In the genomic region with DNA sequence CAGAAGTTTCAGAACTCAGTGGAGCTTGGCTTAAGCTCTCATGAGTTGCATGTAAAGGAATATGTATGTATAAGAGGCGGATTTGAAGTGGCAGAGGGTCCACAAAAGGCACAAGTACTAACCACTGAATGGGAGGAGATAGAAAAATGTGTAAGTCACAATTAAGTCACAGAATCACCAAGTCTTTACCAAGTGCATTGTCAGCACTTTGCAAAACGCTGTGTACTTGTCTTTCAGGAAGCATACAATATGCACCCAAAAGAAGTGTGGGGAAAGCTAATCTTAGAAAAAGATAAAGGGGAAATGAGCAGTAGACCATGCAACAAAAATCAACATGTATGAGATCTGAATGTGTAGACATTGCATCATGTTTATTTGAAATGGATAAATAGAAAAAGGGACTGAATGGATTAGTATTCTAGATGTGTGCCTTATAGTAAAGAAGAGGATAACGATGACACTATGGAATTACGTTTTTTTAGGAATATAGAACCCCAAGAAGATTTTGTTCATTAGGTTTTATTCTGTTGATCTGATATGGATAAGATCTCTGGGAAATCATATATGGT, we compare ENCODE assay signal across 14 cellular contexts. TPM values are rescaled to one million over a fixed set of nuclear protein-coding genes. Genes with fewer than 3 reads are reported as not detected.
A peak's percentile ranks its signal among the peaks of the same experiment; 100 is the strongest.
DNase-seq lines count a peak whose midpoint lies in the region; ATAC-seq, FAIRE-seq and TF ChIP-seq lines count a peak whose summit lies in the region.
"Had no signal": no experiment of that assay in that cellular context is flagged by ENCODE, and none has a peak within 500 bp of the region (broad histone marks: within the 10 kb centered on the region; RNA-seq: fewer than 3 reads in every experiment).

No MANE protein-coding gene starts in this region.

- no peak overlapping the region for H2AK9ac ChIP-seq in IMR-90 (replicated peaks; ENCODE audit: low read depth, low read length, poor library complexity)

- peak overlapping the region; percentile 85 for H4K91ac ChIP-seq in IMR-90 (ENCODE audit: insufficient read depth, low read depth, low read length)
- H4K91ac ChIP-seq in mesenchymal stem cell (ENCODE audit: low read length) = no peak overlapping the region

- H3K79me2 ChIP-seq in ACC112 (ENCODE audit: control insufficient read depth, insufficient read depth, low read length, unreplicated experiment) (peaks cover 9% of the 10 kb centered on the region), GM23338 (replicated peaks; ENCODE audit: insufficient read depth) (no peaks in the 10 kb centered on the region)

- no peak for TF ChIP-seq POLR2A in IMR-90 (IDR thresholded peaks at IDR 0.05; ENCODE audit: low read depth, low read length)
- TF ChIP-seq POLR2A in adrenal gland (IDR thresholded peaks at IDR 0.05) = no peak

- no peaks in the 10 kb centered on the region for H4K20me1 ChIP-seq in IMR-90 (ENCODE audit: insufficient read depth, low read length)
- H4K20me1 ChIP-seq in GM23338 (replicated peaks; ENCODE audit: insufficient read depth) = 0 out of 2 replicates have a peak, but pooled peaks cover 3% of the 10 kb centered on the region

- peaks cover 24% of the 10 kb centered on the region for H3K36me3 ChIP-seq in ACC112 (ENCODE audit: insufficient read depth, low read length)
- H3K36me3 ChIP-seq in IMR-90 (ENCODE audit: control insufficient read depth, insufficient read depth, low read length) = peaks cover 9% of the 10 kb centered on the region
- H3K36me3 ChIP-seq in adrenal gland (replicated peaks in 1 of 2) = peaks cover 0 to 27% of the 10 kb centered on the region in 2 donors
- H3K36me3 ChIP-seq in mesenchymal stem cell (ENCODE audit: control insufficient read depth in 1 of 2, insufficient read depth in 2 of 2, low read depth in 1 of 2, low read length in 2 of 2) = peaks cover 13 to 49% of the 10 kb centered on the region in 2 experiments
- H3K36me3 ChIP-seq in GM23338 (ENCODE audit: insufficient read depth) = peaks cover 15% of the 10 kb centered on the region; the same call in 1 of the 2 replicates
- H3K36me3 ChIP-seq in pancreas = peaks cover 0 to 12% (median 0%) of the 10 kb centered on the region in 3 donors

- peak overlapping the region; percentile 16; the same call in 1 of the 2 replicates for H3K4me2 ChIP-seq in IMR-90 (ENCODE audit: low read depth, low read length)
- H3K4me2 ChIP-seq in mesenchymal stem cell (ENCODE audit: low read length, poor library complexity, severe bottlenecking) = no peak overlapping the region
- no peak overlapping the region for H3K4me2 ChIP-seq in GM23338

- H3K4me3 ChIP-seq in ACC112 (ENCODE audit: low read depth, low read length) = peak overlapping the region; percentile 60; the same call in 1 of the 2 replicates
- no peak overlapping the region for H3K4me3 ChIP-seq in IMR-90 (ENCODE audit: insufficient read depth, low read depth, low read length)
- no peak overlapping the region for H3K4me3 ChIP-seq in adrenal gland
- H3K4me3 ChIP-seq in mesenchymal stem cell (ENCODE audit: insufficient read depth in 1 of 2, low read depth in 1 of 2, low read length in 2 of 2) = peak overlapping the region in 1 of 2 experiments; percentile 10
- no peak overlapping the region for H3K4me3 ChIP-seq in GM23338
- H3K4me3 ChIP-seq in pancreas = no peak overlapping the region
- H3K4me3 ChIP-seq: body of pancreas had no signal

- H2AK5ac ChIP-seq in IMR-90 (ENCODE audit: low read depth, low read length) (peak overlapping the region; percentile 59; the same call in 1 of the 2 replicates), mesenchymal stem cell (ENCODE audit: low read length, severe bottlenecking) (peak overlapping the region; percentile 92)

- peak overlapping the region; percentile 84 for H2BK15ac ChIP-seq in IMR-90 (ENCODE audit: low read depth, low read length)
- H2BK15ac ChIP-seq in mesenchymal stem cell (ENCODE audit: low read depth, poor library complexity, severe bottlenecking) = no peak overlapping the region

- H3K27ac Mint-ChIP-seq in GM23338 = no peak overlapping the region

- CTCF ChIA-PET in IMR-90 (lab: Yijun Ruan, JAX) = interaction anchor here (0.7 to 1.7 kb wide), 4 partner anchors 14 to 103 kb away, joined by 3 to 5 read pairs (median 4); a partner anchor contains a TSS

- peak overlapping the region; percentile 92 for H2BK20ac ChIP-seq in IMR-90 (ENCODE audit: low read depth, low read length)

- H3K9ac ChIP-seq in IMR-90 (ENCODE audit: low read depth, low read length) = no peak overlapping the region
- peak overlapping the region; percentile 71 for H3K9ac ChIP-seq in mesenchymal stem cell (ENCODE audit: low read length)

- BruUV-seq in IMR-90 (replicated peaks; lab: Mats Ljungman, UMichigan) = no TSS peak

- H2BK5ac ChIP-seq in IMR-90 (ENCODE audit: low read depth, low read length, poor library complexity, severe bottlenecking) = peak overlapping the region; percentile 97
- peak overlapping the region; percentile 59 for H2BK5ac ChIP-seq in mesenchymal stem cell (ENCODE audit: low read depth, low read length, poor library complexity, severe bottlenecking)

- H4K5ac ChIP-seq in IMR-90 (ENCODE audit: low read depth, low read length) = peak overlapping the region; percentile 88; the same call in 1 of the 2 replicates

- peak overlapping the region; percentile 84 for H2BK120ac ChIP-seq in IMR-90 (ENCODE audit: low read depth, low read length)
- no peak overlapping the region for H2BK120ac ChIP-seq in mesenchymal stem cell (ENCODE audit: low read depth, low read length)

- ATAC-seq in IMR-90 (ENCODE audit: low read depth) = no peak
- ATAC-seq in GM23338 = no peak
- no peak for ATAC-seq in pancreas
- ATAC-seq: body of pancreas, natural killer cell had no signal

- H3K23ac ChIP-seq in IMR-90 (ENCODE audit: low read depth, low read length) = peak overlapping the region; percentile 86; the same call in 1 of the 2 replicates
- H3K23ac ChIP-seq in mesenchymal stem cell (ENCODE audit: low read length in 2 of 2) = no peak overlapping the region

- H2BK12ac ChIP-seq in mesenchymal stem cell (ENCODE audit: low read length in 2 of 2) = no peak overlapping the region

- FAIRE-seq in pancreas (lab: Jason Lieb, UNC) = no peak

- no peaks in the 10 kb centered on the region for H3F3A ChIP-seq in GM23338 (replicated peaks; ENCODE audit: low read depth)

- no peaks in the 10 kb centered on the region for H3K9me2 ChIP-seq in GM23338 (ENCODE audit: insufficient read depth)

- H3K9me3 ChIP-seq in IMR-90 (ENCODE audit: control insufficient read depth, insufficient read depth, low read length) (no peaks in the 10 kb centered on the region), adrenal gland (replicated peaks in 1 of 3) (no peaks in the 10 kb centered on the region), mesenchymal stem cell (ENCODE audit: control insufficient read depth, low read length) (no peaks in the 10 kb centered on the region), pancreas (no peaks in the 10 kb centered on the region)
- H3K9me3 ChIP-seq: body of pancreas had no signal

- TF ChIP-seq CTCF in IMR-90 (conservative IDR thresholded peaks at IDR 0.05; ENCODE audit: low read depth, low read length) (no peak), adrenal gland (IDR thresholded peaks at IDR 0.05) (no peak), GM23338 (conservative IDR thresholded peaks at IDR 0.05; ENCODE audit: low read depth in 2 of 2) (no peak), GM13976 (IDR thresholded peaks at IDR 0.05; ENCODE audit: borderline replicate concordance, control extremely low read depth, extremely low read depth, insufficient read depth, missing control alignments) (no peak), pancreas (IDR thresholded peaks at IDR 0.05) (no peak)

- H3K79me1 ChIP-seq in IMR-90 (ENCODE audit: low read depth in 1 of 2, low read length in 2 of 2) (peaks cover 20 to 53% of the 10 kb centered on the region in 2 experiments), mesenchymal stem cell (replicated peaks; ENCODE audit: low read length, poor library complexity, severe bottlenecking) (peaks cover 10% of the 10 kb centered on the region)

- no CpG with 5 or more reads among the region's 4 CpGs for WGBS in IMR-90 (ENCODE audit: extremely low coverage in 2 of 2, insufficient read length in 1 of 2), 2 experiments
- WGBS in adrenal gland, 4 donors = 75 to 80% (median 78%) methylated on average over 4 of the region's 4 CpGs
- WGBS in mesenchymal stem cell = 84% methylated on average over 3 of the region's 4 CpGs
- WGBS in pancreas, 2 donors = 74 to 83% methylated on average over 4 of the region's 4 CpGs

- dilution Hi-C loops in IMR-90 (cut with HindIII; ENCODE audit: low sequenced_read_pairs, unreplicated experiment) = no loop called here

- peak overlapping the region; percentile 61; the same call in 1 of the 2 replicates for H3K56ac ChIP-seq in IMR-90 (ENCODE audit: extremely low read depth, insufficient read depth, low read length)

- TF ChIP-seq RAD21 in IMR-90 (IDR thresholded peaks at IDR 0.05; ENCODE audit: low read length) = no peak

- H3K27ac ChIP-seq in ACC112 (ENCODE audit: low read depth, low read length) (peak overlapping the region; percentile 98), IMR-90 (ENCODE audit: insufficient read depth, low read length) (peak overlapping the region; percentile 40), adrenal gland (peak overlapping the region; percentile 34 to 67 (median 58)), mesenchymal stem cell (ENCODE audit: low read length, poor library complexity, severe bottlenecking) (peak overlapping the region; percentile 88), GM23338 (ENCODE audit: low read depth) (no peak overlapping the region), pancreas (no peak overlapping the region)

- H3K27me3 ChIP-seq in ACC112 (ENCODE audit: insufficient read depth, low read length) (no peaks in the 10 kb centered on the region), IMR-90 (ENCODE audit: control insufficient read depth, insufficient read depth, low read length) (no peaks in the 10 kb centered on the region), adrenal gland (no peaks in the 10 kb centered on the region), mesenchymal stem cell (ENCODE audit: control insufficient read depth in 1 of 2, insufficient read depth in 1 of 2, low read length in 2 of 2) (no peaks in the 10 kb centered on the region), GM23338 (ENCODE audit: insufficient read depth) (no peaks in the 10 kb centered on the region), pancreas (no peaks in the 10 kb centered on the region)
- H3K27me3 ChIP-seq: body of pancreas had no signal

- H4K8ac ChIP-seq in IMR-90 (ENCODE audit: low read depth in 2 of 2, low read length in 2 of 2) (peak overlapping the region; percentile 57 to 93; a peak in 3 of 4 replicates), mesenchymal stem cell (ENCODE audit: low read length) (no peak overlapping the region)

- POLR2A ChIA-PET in IMR-90 (lab: Charles Lee; ENCODE audit: unreplicated experiment) = interaction anchor here (0.6 kb wide), 1 partner anchor 44 kb away, joined by 3 read pairs; no protein-coding TSS in a partner anchor

- no peaks in the 10 kb centered on the region for H3K27me3 Mint-ChIP-seq in GM23338 (ENCODE audit: insufficient read depth, low read depth, poor library complexity)
- H3K27me3 Mint-ChIP-seq: CD4-positive, alpha-beta memory T cell had no signal

- peaks cover 10% of the 10 kb centered on the region; the same call in 2 of the 3 replicates for H3K4me1 Mint-ChIP-seq in GM23338

- no peak overlapping the region for H2AFZ ChIP-seq in ACC112 (ENCODE audit: low read length, unreplicated experiment)
- H2AFZ ChIP-seq in IMR-90 (replicated peaks; ENCODE audit: low read length, poor library complexity) = no peak overlapping the region
- H2AFZ ChIP-seq in mesenchymal stem cell (ENCODE audit: low read depth, low read length) = no peak overlapping the region
- no peak overlapping the region for H2AFZ ChIP-seq in GM23338

- peak overlapping the region; percentile 92 for H3K14ac ChIP-seq in IMR-90 (replicated peaks; ENCODE audit: low read depth, low read length)
- no peak overlapping the region for H3K14ac ChIP-seq in mesenchymal stem cell (ENCODE audit: low read length in 2 of 2)

- H3K4me1 ChIP-seq in ACC112 (ENCODE audit: control insufficient read depth, insufficient read depth, low read length, unreplicated experiment) (peaks cover 52% of the 10 kb centered on the region), IMR-90 (ENCODE audit: control insufficient read depth, insufficient read depth, low read length) (peaks cover 22% of the 10 kb centered on the region), adrenal gland (replicated peaks in 1 of 2) (peaks cover 15 to 21% of the 10 kb centered on the region in 2 donors), mesenchymal stem cell (ENCODE audit: control insufficient read depth, insufficient read depth, low read depth, low read length) (peaks cover 9% of the 10 kb centered on the region), GM23338 (ENCODE audit: insufficient read depth) (peaks cover 7% of the 10 kb centered on the region; the same call in 1 of the 2 replicates), pancreas (peaks cover 9 to 11% (median 10%) of the 10 kb centered on the region in 3 donors)

- intact Hi-C loops in IMR-90 (cut with micrococcal nuclease) (no loop called here), adrenal gland (cut with DNase I) (no loop called here), pancreas (cut with DNase I) (no loop called here)

- H3K9me1 ChIP-seq in IMR-90 (ENCODE audit: insufficient read depth, low read length) = peaks cover 22% of the 10 kb centered on the region

- H3K36me3 Mint-ChIP-seq in GM23338 (ENCODE audit: low read depth) = peaks cover 27% of the 10 kb centered on the region

- DNase-seq in IMR-90 (peak; percentile 6), adrenal gland (no peak), mesenchymal stem cell (peak; percentile 17), GM23338 (ENCODE audit: low spot score) (no peak), GM13976 (ENCODE audit: low spot score) (no peak), Kasumi-1 (lab: John Stamatoyannopoulos, UW) (no peak), pancreas (no peak)
- DNase-seq: activated CD8-positive, alpha-beta memory T cell treated with anti-CD3 and anti-CD28 coated beads, Interleukin-2, amount 50 U/mL, for 4 hours; CD4-positive, alpha-beta memory T cell; natural killer cell; NCI-H2081; stimulated activated CD8-positive, alpha-beta memory T cell treated with anti-CD3 and anti-CD28 coated beads, Interleukin-4, amount 100 ng/mL, for 48 hours had no signal

- no peak overlapping the region for H3K4me3 Mint-ChIP-seq in GM23338
- H3K4me3 Mint-ChIP-seq: CD4-positive, alpha-beta memory T cell; natural killer cell had no signal

- H3K9me3 Mint-ChIP-seq in GM23338 = no peaks in the 10 kb centered on the region
- H3K9me3 Mint-ChIP-seq: CD4-positive, alpha-beta memory T cell; natural killer cell had no signal

- H3K18ac ChIP-seq in IMR-90 (ENCODE audit: low read depth, low read length) (peak overlapping the region; percentile 48; the same call in 1 of the 2 replicates), mesenchymal stem cell (ENCODE audit: low read depth in 1 of 2, low read length in 2 of 2) (no peak overlapping the region)

- H3K4ac ChIP-seq in IMR-90 (ENCODE audit: low read depth, low read length) (peak overlapping the region; percentile 71; the same call in 1 of the 2 replicates), mesenchymal stem cell (ENCODE audit: low read depth in 1 of 2, low read length in 2 of 2) (no peak overlapping the region)

- in situ Hi-C loops in IMR-90 (cut with MboI; ENCODE audit: low sequenced_read_pairs) (loop anchor here (5.0 kb wide), 1 partner anchor 50 kb away; a partner anchor contains a TSS), GM13976 (cut with MboI; ENCODE audit: low sequenced_read_pairs, unreplicated experiment) (no loop called here)

RNA-seq across cellular contexts. Expression of a gene that starts 4.5 kb away (rescaled TPM):
- 2.3 and 3.3 TPM in 2 replicates for total RNA-seq in IMR-90 (2012; rRNA removed)
- 1.1 and 1.2 TPM in 2 replicates for polyA plus RNA-seq in IMR-90 (2012; rRNA removed)
- polyA plus RNA-seq in IMR-90 (2012; cell fraction: cytosol; rRNA removed) = 0.08 and 0.39 TPM in 2 replicates
- polyA plus RNA-seq in IMR-90 (2012; cell fraction: nucleus; rRNA removed; ENCODE audit: low replicate concordance) = 0.91 and 5.2 TPM in 2 replicates
- 1 to 10 TPM in 3 of 8 donors, under 1 TPM in 5; 0.39 to 3.0 (median 0.84) TPM for total RNA-seq in adrenal gland
- polyA plus RNA-seq in adrenal gland = 1 to 10 TPM in 1 of 3 donors, under 1 TPM in 2; 0.16 to 1.1 (median 0.24) TPM
- 0.65 TPM for polyA plus RNA-seq in mesenchymal stem cell (2013, experiment 1 of 2)
- polyA plus RNA-seq in mesenchymal stem cell (2013, experiment 2 of 2) = 0.51 TPM
- 1.8 and 1.9 TPM in 2 replicates for total RNA-seq in GM23338 (2014; rRNA removed; shearing (Covaris generic))
- polyA plus RNA-seq in GM23338 (2016; fragmentation: Nextera tagmentation; extraction: Ambion mirVana) = 0.24 and 0.26 TPM in 2 replicates
- total RNA-seq in pancreas = under 1 TPM; 0.31 to 0.63 (median 0.51) TPM
- under 1 TPM; 0.28 to 0.30 TPM for polyA plus RNA-seq in pancreas

RNA-seq across cellular contexts. Expression of a gene that starts 48.1 kb away (rescaled TPM):
- total RNA-seq in IMR-90 (2012; rRNA removed) = 25.3 and 43.0 TPM in 2 replicates
- 18.1 and 20.7 TPM in 2 replicates for polyA plus RNA-seq in IMR-90 (2012; rRNA removed)
- polyA plus RNA-seq in IMR-90 (2012; cell fraction: cytosol; rRNA removed) = 3.4 and 5.3 TPM in 2 replicates
- polyA plus RNA-seq in IMR-90 (2012; cell fraction: nucleus; rRNA removed; ENCODE audit: low replicate concordance) = 2.9 and 18.9 TPM in 2 replicates
- 10 to 100 TPM; 39.4 to 54.2 (median 49.5) TPM for total RNA-seq in adrenal gland
- polyA plus RNA-seq in adrenal gland = 10 to 100 TPM in 2 of 3 donors, 1 to 10 TPM in 1; 6.6 to 58.1 (median 13.8) TPM
- 56.1 TPM for polyA plus RNA-seq in mesenchymal stem cell (2013, experiment 1 of 2)
- polyA plus RNA-seq in mesenchymal stem cell (2013, experiment 2 of 2) = 55.8 TPM
- 30.0 and 30.2 TPM in 2 replicates for total RNA-seq in GM23338 (2014; rRNA removed; shearing (Covaris generic))
- 10.2 and 11.1 TPM in 2 replicates for polyA plus RNA-seq in GM23338 (2016; fragmentation: Nextera tagmentation; extraction: Ambion mirVana)
- total RNA-seq in pancreas = 10 to 100 TPM; 14.2 to 23.0 (median 21.0) TPM
- polyA plus RNA-seq in pancreas = 10 to 100 TPM in 1 of 2 donors, 1 to 10 TPM in 1; 6.3 to 12.6 TPM

RNA-seq across cellular contexts. Expression of a gene that starts 51.3 kb away (rescaled TPM):
- total RNA-seq in IMR-90 (2012; rRNA removed) (11.9 and 13.4 TPM in 2 replicates), adrenal gland (10 to 100 TPM in 4 of 8 donors, 1 to 10 TPM in 4; 3.1 to 15.1 (median 10.2) TPM), pancreas (10 to 100 TPM in 1 of 6 donors, 1 to 10 TPM in 5; 3.2 to 10.4 (median 5.5) TPM)
- polyA plus RNA-seq in IMR-90 (2012; rRNA removed) (15.2 and 15.7 TPM in 2 replicates), adrenal gland (10 to 100 TPM in 2 of 3 donors, 1 to 10 TPM in 1; 9.5 to 24.5 (median 11.3) TPM), GM23338 (2016; fragmentation: Nextera tagmentation; extraction: Ambion mirVana) (1.1 and 1.3 TPM in 2 replicates), pancreas (1 to 10 TPM; 4.6 to 5.1 TPM)
- polyA plus RNA-seq in IMR-90 (2012; cell fraction: cytosol; rRNA removed) = 6.9 and 10.3 TPM in 2 replicates
- polyA plus RNA-seq in IMR-90 (2012; cell fraction: nucleus; rRNA removed; ENCODE audit: low replicate concordance) = 8.6 and 12.5 TPM in 2 replicates
- 2.4 TPM for polyA plus RNA-seq in mesenchymal stem cell (2013, experiment 1 of 2)
- 2.1 TPM for polyA plus RNA-seq in mesenchymal stem cell (2013, experiment 2 of 2)
- total RNA-seq in GM23338 (2014; rRNA removed; shearing (Covaris generic)) = 0.56 and 2.3 TPM in 2 replicates

Comparison
In these comparisons a context has a peak if more than half of its experiments do, and no peak if none do; other contexts are left out.
1. H3K27ac ChIP-seq: peak in ACC112 (single experiment), IMR-90 (single experiment), adrenal gland (5 of 5) and mesenchymal stem cell (single experiment); none in GM23338 (single experiment) and pancreas (0 of 4).
2. DNase-seq: peak in IMR-90 (single experiment) and mesenchymal stem cell (single experiment); none in adrenal gland (0 of 7), GM23338 (single experiment), GM13976 (single experiment), Kasumi-1 (0 of 2) and pancreas (0 of 6).